22 cellular contexts compared by ENCODE assay signal in the genomic region with DNA sequence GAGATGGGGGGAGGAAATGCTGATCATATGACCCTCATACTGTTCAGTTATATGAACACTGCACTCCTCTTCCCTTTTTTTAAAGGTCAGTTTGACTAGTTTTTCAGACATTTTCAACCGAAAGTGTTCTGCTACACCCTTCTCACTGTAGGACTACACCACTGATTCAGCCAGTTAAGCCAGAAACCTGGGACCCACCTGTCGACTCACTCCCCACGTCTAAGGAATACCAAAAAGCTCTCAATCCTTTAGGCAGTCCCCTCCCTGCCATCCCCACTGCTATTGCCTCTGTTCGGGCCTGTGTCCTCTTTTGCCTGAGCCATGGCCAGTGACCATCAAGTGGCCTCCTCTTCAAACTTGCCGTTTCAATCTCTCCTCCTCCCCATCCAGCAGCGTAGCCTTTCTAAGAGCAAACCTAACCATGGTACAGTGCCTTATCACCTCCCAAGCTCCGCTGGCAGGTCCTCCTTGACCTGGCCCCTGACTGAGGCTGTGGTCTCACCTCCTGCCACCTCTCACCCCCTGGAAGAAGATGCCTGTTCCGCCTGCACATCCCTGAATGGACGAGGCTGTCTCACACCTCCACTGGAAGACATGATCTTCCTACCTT.
"Had no signal": no experiment of that assay in that cellular context is flagged by ENCODE, and none has a peak within 500 bp of the region (broad histone marks: within the 10 kb centered on the region; RNA-seq: fewer than 3 reads in every experiment).

No MANE protein-coding gene starts in this region.

- H3K36me3 ChIP-seq: MG63, SJSA1 had no signal

- DNase-seq: Karpas-422, KG1, MG63, NCI-H1092, NCI-H1105 treated with DMSO at 0.1 percent for 48 hours, NCI-H1417 treated with DMSO at 0.1 percent for 48 hours, NCI-H146, NCI-H187, NCI-H2029, NCI-H2081 treated with DMSO at 0.1 percent for 48 hours, NCI-H2171, NCI-H226, NCI-H446, NCI-H510A, NCI-H524 treated with DMSO at 0.1 percent for 48 hours, NCI-H69, NCI-H774, Right ventricle myocardium superior, RPMI8226, SIG-M5 had no signal

- H3K27ac ChIP-seq: SJSA1, SK-N-MC had no signal

- H3K9me3 ChIP-seq: MG63 had no signal

- H3K4me3 ChIP-seq: MG63, SJSA1, SK-N-MC had no signal

- H3K27me3 ChIP-seq: MG63, SJSA1 had no signal
